ENCODE assay signal across 7 cellular contexts in the genomic region with DNA sequence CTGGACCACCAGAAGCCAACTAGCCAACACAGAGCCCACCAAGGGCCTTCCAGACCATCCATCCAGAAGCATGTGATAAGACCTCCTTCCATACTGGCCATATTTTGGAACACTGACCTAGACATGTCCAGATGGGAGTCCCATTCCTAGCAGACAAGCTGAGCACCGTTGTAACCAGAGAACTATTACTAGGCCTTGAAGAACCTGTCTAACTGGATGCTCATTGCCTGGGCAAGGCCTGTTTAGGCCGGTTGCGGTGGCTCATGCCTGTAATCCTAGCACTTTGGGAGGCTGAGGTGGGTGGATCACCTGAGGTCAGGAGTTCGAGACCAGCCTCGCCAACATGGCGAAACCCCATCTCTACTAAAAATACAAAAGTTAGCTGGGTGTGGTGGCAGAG. TPM values are rescaled to one million over a fixed set of nuclear protein-coding genes. Genes with fewer than 3 reads are reported as not detected.
A peak's percentile ranks its signal among the peaks of the same experiment; 100 is the strongest.
DNase-seq lines count a peak whose midpoint lies in the region; TF ChIP-seq lines count a peak whose summit lies in the region.
"Not testable (repeated sequence)": the region's sequence is repeated elsewhere in the genome, so short reads cannot be mapped to it uniquely, and the experiment has no call there.

No MANE protein-coding gene starts in this region.

- not testable (repeated sequence) for H3K23ac ChIP-seq in trophoblast cell (ENCODE audit: low read length)

- peaks cover 26% of the 10 kb centered on the region for H3K79me1 ChIP-seq in trophoblast cell (ENCODE audit: low read length)

- H2AFZ ChIP-seq in Karpas-422 (ENCODE audit: low read length); trophoblast cell (ENCODE audit: insufficient read depth, low read length, poor library complexity): not testable (repeated sequence)

- not testable (repeated sequence) for H4K8ac ChIP-seq in trophoblast cell (ENCODE audit: low read depth, low read length)

- H4K12ac ChIP-seq in trophoblast cell (ENCODE audit: low read depth, low read length), result not testable (repeated sequence)

- peak overlapping the region; percentile 97 for H3K4me3 Mint-ChIP-seq in T-helper 2 cell treated with Interferon-gamma antibody and Interleukin-4, amounts not matched to agents 5 μg/mL and 100 μg/mL, for 36 hours
- peak overlapping the region; percentile 90 for H3K4me3 Mint-ChIP-seq in activated naive CD4-positive, alpha-beta T cell treated with anti-CD3 and anti-CD28 coated beads, Interleukin-2, amount 50 U/mL, for 24 hours

- not testable (repeated sequence) for H3K27ac ChIP-seq in DOHH2 (ENCODE audit: low read depth, low read length); colonic mucosa; iPS-20b (ENCODE audit: low read length); trophoblast cell (ENCODE audit: low read depth, low read length)
- H3K27ac ChIP-seq in Karpas-422 (ENCODE audit: low read length), result peak overlapping the region; percentile 3

- H2AK5ac ChIP-seq in trophoblast cell (ENCODE audit: low read length), result peak overlapping the region; percentile 57

- H3K14ac ChIP-seq in trophoblast cell (ENCODE audit: low read length), result not testable (repeated sequence)

- not testable (repeated sequence) for H3K9me3 ChIP-seq in DOHH2 (ENCODE audit: control insufficient read depth, insufficient read depth, low read length); Karpas-422 (ENCODE audit: low read length); colonic mucosa; iPS-20b (ENCODE audit: insufficient read depth, low read depth, low read length); trophoblast cell (ENCODE audit: insufficient read depth, low read depth, low read length)

- not testable (repeated sequence) for H3K27me3 ChIP-seq in DOHH2 (ENCODE audit: control insufficient read depth, low read length); Karpas-422 (ENCODE audit: low read length); colonic mucosa; iPS-20b (ENCODE audit: insufficient read depth, low read length); trophoblast cell (ENCODE audit: insufficient read depth, low read length)

- H2BK120ac ChIP-seq in trophoblast cell (ENCODE audit: insufficient read depth, low read length, poor library complexity), result peak overlapping the region; percentile 19

- H3K9ac ChIP-seq in Karpas-422 (ENCODE audit: low read length) (peak overlapping the region; percentile 77), iPS-20b (ENCODE audit: low read depth, low read length) (peak overlapping the region; percentile 100; the same call in 1 of the 2 replicates)
- not testable (repeated sequence) for H3K9ac ChIP-seq in colonic mucosa (ENCODE audit: low read depth in 2 of 2, low read length in 2 of 2); trophoblast cell (ENCODE audit: low read length)

- H3K79me2 ChIP-seq in DOHH2 (ENCODE audit: control insufficient read depth, low read length) (peaks cover 65% of the 10 kb centered on the region), Karpas-422 (ENCODE audit: low read length) (peaks cover 54% of the 10 kb centered on the region), trophoblast cell (ENCODE audit: control insufficient read depth, insufficient read depth, low read length, poor library complexity) (peaks cover 13% of the 10 kb centered on the region)

- H3K9me2 ChIP-seq in DOHH2 (replicated peaks; ENCODE audit: control insufficient read depth, low read length); Karpas-422 (replicated peaks; ENCODE audit: insufficient read depth, low read length): not testable (repeated sequence)

- H3K4me2 ChIP-seq in DOHH2 (ENCODE audit: low read length), result peak overlapping the region; percentile 94
- peak overlapping the region; percentile 96 for H3K4me2 ChIP-seq in Karpas-422 (ENCODE audit: low read depth, low read length, poor library complexity, severe bottlenecking)
- H3K4me2 ChIP-seq in trophoblast cell (ENCODE audit: low read length), result peak overlapping the region; percentile 96

- no CpG with 5 or more reads among the region's 6 CpGs for WGBS in trophoblast cell (ENCODE audit: extremely low coverage, insufficient coverage, insufficient read length)

- H3K4me3 ChIP-seq in DOHH2 (ENCODE audit: low read length), result peak overlapping the region; percentile 84
- H3K4me3 ChIP-seq in Karpas-422 (ENCODE audit: low read length), result peak overlapping the region; percentile 65; the same call in 1 of the 2 replicates
- peak overlapping the region; percentile 78 for H3K4me3 ChIP-seq in colonic mucosa
- peak overlapping the region; percentile 100 for H3K4me3 ChIP-seq in iPS-20b (ENCODE audit: low read length)
- not testable (repeated sequence) for H3K4me3 ChIP-seq in trophoblast cell (ENCODE audit: low read depth, low read length)

- peaks cover 19% of the 10 kb centered on the region for H3F3A ChIP-seq in DOHH2 (ENCODE audit: control insufficient read depth, insufficient read depth)

- DNase-seq in Karpas-422; T-helper 2 cell treated with Interferon-gamma antibody and Interleukin-4, amounts not matched to agents 5 μg/mL and 100 μg/mL, for 36 hours (ENCODE audit: low spot score); colonic mucosa: not testable (repeated sequence)
- DNase-seq in trophoblast cell, result peak; percentile 85 to 89

- TF ChIP-seq CTCF in DOHH2 (IDR thresholded peaks at IDR 0.05; ENCODE audit: low read depth, low read length, poor library complexity, severe bottlenecking); colonic mucosa (IDR thresholded peaks at IDR 0.05): not testable (repeated sequence)

- intact Hi-C loops in colonic mucosa (cut with DNase I), result loop anchor here (2.0 kb wide), 1 partner anchor 53 kb away; no protein-coding TSS in a partner anchor

- H2BK5ac ChIP-seq in trophoblast cell (ENCODE audit: low read depth, low read length, poor library complexity), result peak overlapping the region; percentile 42

- not testable (repeated sequence) for H4K91ac ChIP-seq in trophoblast cell (ENCODE audit: low read depth, low read length)

- H3K4me1 Mint-ChIP-seq in T-helper 2 cell treated with Interferon-gamma antibody and Interleukin-4, amounts not matched to agents 5 μg/mL and 100 μg/mL, for 36 hours (ENCODE audit: low read depth), result peaks cover 43% of the 10 kb centered on the region
- H3K4me1 Mint-ChIP-seq in activated naive CD4-positive, alpha-beta T cell treated with anti-CD3 and anti-CD28 coated beads, Interleukin-2, amount 50 U/mL, for 24 hours, result peaks cover 37% of the 10 kb centered on the region

- not testable (repeated sequence) for H3K9me3 Mint-ChIP-seq in T-helper 2 cell treated with Interferon-gamma antibody and Interleukin-4, amounts not matched to agents 5 μg/mL and 100 μg/mL, for 36 hours; activated naive CD4-positive, alpha-beta T cell treated with anti-CD3 and anti-CD28 coated beads, Interleukin-2, amount 50 U/mL, for 24 hours

- H3K4ac ChIP-seq in trophoblast cell (ENCODE audit: low read depth, low read length), result not testable (repeated sequence)

- H3K36me3 ChIP-seq in DOHH2 (ENCODE audit: control insufficient read depth, low read length) (peaks cover 34% of the 10 kb centered on the region), iPS-20b (ENCODE audit: insufficient read depth, low read depth, low read length) (peaks cover 28% of the 10 kb centered on the region), trophoblast cell (ENCODE audit: control insufficient read depth in 1 of 2, insufficient read depth in 2 of 2, low read length in 2 of 2) (peaks cover 0 to 11% of the 10 kb centered on the region in 2 experiments)
- not testable (repeated sequence) for H3K36me3 ChIP-seq in Karpas-422 (ENCODE audit: insufficient read depth, low read length); colonic mucosa

- peaks cover 13% of the 10 kb centered on the region; the same call in 1 of the 2 replicates for H4K20me1 ChIP-seq in DOHH2 (ENCODE audit: control insufficient read depth, insufficient read depth, low read depth, low read length)
- H4K20me1 ChIP-seq in Karpas-422 (ENCODE audit: insufficient read depth, low read depth, low read length), result not testable (repeated sequence)

- H2BK12ac ChIP-seq in trophoblast cell (ENCODE audit: low read length), result not testable (repeated sequence)

- H3K36me3 Mint-ChIP-seq in T-helper 2 cell treated with Interferon-gamma antibody and Interleukin-4, amounts not matched to agents 5 μg/mL and 100 μg/mL, for 36 hours (ENCODE audit: low read depth), result peaks cover 24% of the 10 kb centered on the region
- H3K36me3 Mint-ChIP-seq in activated naive CD4-positive, alpha-beta T cell treated with anti-CD3 and anti-CD28 coated beads, Interleukin-2, amount 50 U/mL, for 24 hours, result not testable (repeated sequence)

- H3K4me1 ChIP-seq in DOHH2 (ENCODE audit: control insufficient read depth, low read length) (peaks cover 46% of the 10 kb centered on the region), Karpas-422 (ENCODE audit: low read length) (peaks cover 39% of the 10 kb centered on the region), iPS-20b (ENCODE audit: insufficient read depth, low read length) (peaks cover 16% of the 10 kb centered on the region), trophoblast cell (ENCODE audit: control insufficient read depth in 1 of 2, insufficient read depth in 2 of 2, low read length in 2 of 2) (peaks cover 15 to 28% of the 10 kb centered on the region in 2 experiments)
- not testable (repeated sequence) for H3K4me1 ChIP-seq in colonic mucosa

- H3K27me3 Mint-ChIP-seq in T-helper 2 cell treated with Interferon-gamma antibody and Interleukin-4, amounts not matched to agents 5 μg/mL and 100 μg/mL, for 36 hours (ENCODE audit: low read depth); activated naive CD4-positive, alpha-beta T cell treated with anti-CD3 and anti-CD28 coated beads, Interleukin-2, amount 50 U/mL, for 24 hours: not testable (repeated sequence)

- H3K18ac ChIP-seq in trophoblast cell (ENCODE audit: low read length), result peak overlapping the region; percentile 67

- peak overlapping the region; percentile 97 for H3K27ac Mint-ChIP-seq in T-helper 2 cell treated with Interferon-gamma antibody and Interleukin-4, amounts not matched to agents 5 μg/mL and 100 μg/mL, for 36 hours
- peak overlapping the region; percentile 4 for H3K27ac Mint-ChIP-seq in activated naive CD4-positive, alpha-beta T cell treated with anti-CD3 and anti-CD28 coated beads, Interleukin-2, amount 50 U/mL, for 24 hours

RNA-seq across cellular contexts. Expression of gene HILPDA, which starts 1.7 kb away (rescaled TPM):
- total RNA-seq in Karpas-422 (2014; rRNA removed; shearing (Covaris generic); ENCODE audit: low replicate concordance), result 16.3 and 32.2 TPM in 2 replicates
- total RNA-seq in colonic mucosa, result 10 to 100 TPM; 12.1 to 31.4 TPM
- 43.1 and 43.2 TPM in 2 replicates for polyA plus RNA-seq in trophoblast cell (2013)

RNA-seq across cellular contexts. Expression of gene METTL2B, which starts 19.2 kb away (rescaled TPM):
- total RNA-seq in Karpas-422 (2014; rRNA removed; shearing (Covaris generic); ENCODE audit: low replicate concordance), result 20.7 and 27.8 TPM in 2 replicates
- 10 to 100 TPM; 24.6 to 36.8 TPM for total RNA-seq in colonic mucosa
- 24.4 and 24.5 TPM in 2 replicates for polyA plus RNA-seq in trophoblast cell (2013)

RNA-seq across cellular contexts. Expression of gene IMPDH1, which starts 47.6 kb away (rescaled TPM):
- 30.5 and 50.1 TPM in 2 replicates for total RNA-seq in Karpas-422 (2014; rRNA removed; shearing (Covaris generic); ENCODE audit: low replicate concordance)
- 10 to 100 TPM; 37.5 to 50.0 TPM for total RNA-seq in colonic mucosa
- polyA plus RNA-seq in trophoblast cell (2013), result 11.8 and 12.6 TPM in 2 replicates
